Comparison of ENCODE assay signal across 27 cellular contexts in genomic region chr11:34521265-34521664, GRCh38. TPM values are rescaled to one million over a fixed set of nuclear protein-coding genes. Genes with fewer than 3 reads are reported as not detected.
"Had no signal": no experiment of that assay in that cellular context is flagged by ENCODE, and none has a peak within 500 bp of the region (broad histone marks: within the 10 kb centered on the region; RNA-seq: fewer than 3 reads in every experiment).

No MANE protein-coding gene starts in this region.

- H3K27ac ChIP-seq: stomach, suprapubic skin, testis, thoracic aorta, thyroid gland, tibial artery, tibial nerve, transverse colon, upper lobe of left lung, upper lobe of right lung, uterus, vagina had no signal

- H3K4me1 ChIP-seq: stomach, suprapubic skin, testis, tibial artery, tibial nerve, transverse colon, upper lobe of right lung, uterus, vagina had no signal

- FAIRE-seq: urothelium cell line had no signal

- DNase-seq: stimulated activated CD4-positive, alpha-beta T cell treated with anti-CD3 and anti-CD28 coated beads, Interleukin-2, amount 100 ng/mL, for 48 hours; stimulated activated CD4-positive, alpha-beta T cell treated with anti-CD3 and anti-CD28 coated beads, Interleukin-4, amount 100 ng/mL, for 1 hour; stimulated activated CD4-positive, alpha-beta T cell treated with anti-CD3 and anti-CD28 coated beads, Interleukin-4, amount 100 ng/mL, for 24 hours; stimulated activated CD4-positive, alpha-beta T cell treated with anti-CD3 and anti-CD28 coated beads, Interleukin-4, amount 100 ng/mL, for 4 hours; stimulated activated CD8-positive, alpha-beta memory T cell treated with anti-CD3 and anti-CD28 coated beads, Interleukin-4, amount 100 ng/mL, for 48 hours; stimulated activated naive B cell treated with anti-CD40 and anti-IgM and Interleukin-4, amounts not matched to agents 10 μg/mL and 1 μg/mL and 100 μg/mL, for 72 hours; stimulated activated naive CD4-positive, alpha-beta T cell; stimulated activated naive CD4-positive, alpha-beta T cell treated with Interleukin-2 at 50 U/mL for 16 hours; stimulated activated naive CD8-positive, alpha-beta T cell treated with anti-CD3 and anti-CD28 coated beads, Interleukin-15, amount 100 ng/mL, for 72 hours; stimulated activated naive CD8-positive, alpha-beta T cell treated with anti-CD3 and anti-CD28 coated beads, Interleukin-15, Interleukin-2, amounts not matched to agents 100 U/mL and 50 U/mL, for 24 hours; stomach; substantia nigra; testis; thyroid gland; tibial artery; transverse colon; upper lobe of left lung; upper lobe of right lung; uterus had no signal

- H3K27me3 ChIP-seq: suprapubic skin, testis, thyroid gland, tibial nerve, transverse colon, upper lobe of left lung, uterus, vagina had no signal

- H3K36me3 ChIP-seq: stomach, suprapubic skin, thoracic aorta, thyroid gland, tibial artery, tibial nerve, transverse colon, upper lobe of left lung, upper lobe of right lung, uterus, vagina had no signal

- ATAC-seq: stimulated activated effector memory CD8-positive, alpha-beta T cell treated with anti-CD3 and anti-CD28 coated beads, Interleukin-12 subunit alpha, Interleukin-12 subunit beta, amount 100 ng/mL, for 72 hours; stimulated activated memory B cell treated with anti-CD40 and anti-IgM and Interleukin-4, amounts not matched to agents 10 μg/mL and 1 μg/mL and 100 μg/mL, for 72 hours; stimulated activated naive B cell treated with anti-CD40 and anti-IgM and Interleukin-4, amounts not matched to agents 10 μg/mL and 1 μg/mL and 100 μg/mL, for 72 hours; stimulated activated naive CD8-positive, alpha-beta T cell treated with anti-CD3 and anti-CD28 coated beads, Interleukin-15, amount 100 ng/mL, for 72 hours; stimulated activated naive CD8-positive, alpha-beta T cell treated with anti-CD3 and anti-CD28 coated beads, Interleukin-15, Interleukin-2, amounts not matched to agents 100 U/mL and 50 U/mL, for 24 hours had no signal

- H3K4me3 ChIP-seq: stomach, suprapubic skin, testis, thoracic aorta, thyroid gland, tibial artery, tibial nerve, transverse colon, upper lobe of left lung, upper lobe of right lung, uterus, vagina had no signal

- H3K9me3 ChIP-seq: stomach, suprapubic skin, testis, thoracic aorta, thyroid gland, tibial artery, tibial nerve, transverse colon, upper lobe of left lung, upper lobe of right lung, uterus, vagina had no signal

RNA-seq across cellular contexts. Expression of gene ELF5, which starts 7.7 kb away (rescaled TPM):
- total RNA-seq: subcutaneous adipose tissue, thoracic aorta, thyroid gland, tibial nerve, transverse colon, uterus, vagina had no signal
